ENCODE assay signal across 18 cellular contexts in the genomic region with DNA sequence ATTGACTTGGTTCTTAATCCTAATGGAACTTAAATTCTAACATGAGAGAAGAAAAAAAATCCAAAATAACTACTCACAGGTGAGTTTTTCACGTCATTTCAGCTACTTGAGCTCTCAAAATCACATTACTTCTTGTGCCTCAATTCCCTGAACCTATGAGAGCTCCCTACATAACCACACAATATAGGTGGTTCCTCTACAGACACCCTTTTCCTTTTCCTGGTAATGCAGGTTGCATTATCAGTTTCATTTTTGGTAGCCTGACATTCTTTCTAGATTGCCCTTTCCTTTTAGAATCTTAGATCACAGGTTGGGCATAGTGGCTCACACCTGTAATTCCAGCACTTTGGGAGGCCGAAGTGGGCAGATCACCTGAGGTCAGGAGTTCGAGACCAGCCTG. TPM values are rescaled to one million over a fixed set of nuclear protein-coding genes. Genes with fewer than 3 reads are reported as not detected.
DNase-seq lines count a peak whose midpoint lies in the region; ATAC-seq and TF ChIP-seq lines count a peak whose summit lies in the region.
"Had no signal": no experiment of that assay in that cellular context is flagged by ENCODE, and none has a peak within 500 bp of the region (broad histone marks: within the 10 kb centered on the region; RNA-seq: fewer than 3 reads in every experiment).

No MANE protein-coding gene starts in this region.

- TF ChIP-seq CTCF in OCI-LY1 (IDR thresholded peaks at IDR 0.05; ENCODE audit: low read length): no peak
- TF ChIP-seq CTCF in neural crest cell (conservative IDR thresholded peaks at IDR 0.05): no peak
- no peak for TF ChIP-seq CTCF in heart right ventricle (IDR thresholded peaks at IDR 0.05)

- 85 to 97% methylated on average over 3 of the region's 3 CpGs for WGBS in heart right ventricle, 2 donors

- no peak for ATAC-seq in activated T-cell treated with anti-CD3 and anti-CD28 coated beads, Interleukin-2, amount 50 U/mL, for 72 hours (replicated peaks in 1 of 2)
- no peak for ATAC-seq in activated naive CD8-positive, alpha-beta T cell treated with anti-CD3 and anti-CD28 coated beads, Interleukin-2, amount 50 U/mL, for 24 hours
- ATAC-seq in heart right ventricle: no peak
- ATAC-seq: A549 had no signal

- no peaks in the 10 kb centered on the region for H3F3A ChIP-seq in OCI-LY1 (ENCODE audit: insufficient read depth, low read length)

- H3K27ac Mint-ChIP-seq in activated T-cell treated with anti-CD3 and anti-CD28 coated beads, Interleukin-2, amount 50 U/mL, for 72 hours: peak overlapping the region; percentile 57
- peak overlapping the region; percentile 10 for H3K27ac Mint-ChIP-seq in activated naive CD8-positive, alpha-beta T cell treated with anti-CD3 and anti-CD28 coated beads, Interleukin-2, amount 50 U/mL, for 24 hours
- H3K27ac Mint-ChIP-seq in neural crest cell (ENCODE audit: unreplicated experiment): peak overlapping the region; percentile 50

- no peaks in the 10 kb centered on the region for H3K9me2 ChIP-seq in OCI-LY1 (ENCODE audit: low read depth, low read length)

- intact Hi-C loops in heart right ventricle (cut with DNase I): no loop called here

- H3K27me3 ChIP-seq in OCI-LY1 (ENCODE audit: insufficient read depth, low read length) (no peaks in the 10 kb centered on the region), heart right ventricle (peaks cover 0 to 24% (median 0%) of the 10 kb centered on the region in 7 donors)

- no peaks in the 10 kb centered on the region for H3K36me3 Mint-ChIP-seq in activated T-cell treated with anti-CD3 and anti-CD28 coated beads, Interleukin-2, amount 50 U/mL, for 72 hours (ENCODE audit: insufficient read depth in 2 of 2)
- peaks cover 4% of the 10 kb centered on the region for H3K36me3 Mint-ChIP-seq in activated naive CD8-positive, alpha-beta T cell treated with anti-CD3 and anti-CD28 coated beads, Interleukin-2, amount 50 U/mL, for 24 hours (ENCODE audit: low read depth)
- H3K36me3 Mint-ChIP-seq in neural crest cell (ENCODE audit: low read depth): peaks cover 6% of the 10 kb centered on the region

- peaks cover 47% of the 10 kb centered on the region for H3K4me1 ChIP-seq in OCI-LY1 (ENCODE audit: insufficient read depth, low read length, severe bottlenecking)
- H3K4me1 ChIP-seq in heart right ventricle: peaks cover 0 to 32% (median 5%) of the 10 kb centered on the region in 9 donors
- H3K4me1 ChIP-seq: A549 had no signal

- H3K79me2 ChIP-seq in OCI-LY1 (ENCODE audit: insufficient read depth, low read length): no peaks in the 10 kb centered on the region

- no peak overlapping the region for H3K4me3 ChIP-seq in OCI-LY1 (ENCODE audit: low read depth, low read length, poor library complexity, severe bottlenecking)
- H3K4me3 ChIP-seq in heart right ventricle: no peak overlapping the region
- H3K4me3 ChIP-seq: A549, PC-9 had no signal

- no peak overlapping the region for H2AFZ ChIP-seq in OCI-LY1 (ENCODE audit: low read length)
- H2AFZ ChIP-seq: PC-9 had no signal

- H4K20me1 ChIP-seq in OCI-LY1 (ENCODE audit: insufficient read depth, low read length): no peaks in the 10 kb centered on the region

- H3K4me2 ChIP-seq in OCI-LY1 (ENCODE audit: low read length): no peak overlapping the region
- H3K4me2 ChIP-seq: A549, PC-9 had no signal

- H3K36me3 ChIP-seq in OCI-LY1 (ENCODE audit: insufficient read depth, low read length) (peaks cover 7% of the 10 kb centered on the region; the same call in 1 of the 2 replicates), heart right ventricle (peaks cover 0 to 6% (median 0%) of the 10 kb centered on the region in 9 donors)

- H3K9ac ChIP-seq in OCI-LY1 (ENCODE audit: low read length): no peak overlapping the region

- no peaks in the 10 kb centered on the region for H3K9me3 Mint-ChIP-seq in activated T-cell treated with anti-CD3 and anti-CD28 coated beads, Interleukin-2, amount 50 U/mL, for 72 hours
- no peaks in the 10 kb centered on the region for H3K9me3 Mint-ChIP-seq in activated naive CD8-positive, alpha-beta T cell treated with anti-CD3 and anti-CD28 coated beads, Interleukin-2, amount 50 U/mL, for 24 hours
- peaks cover 2% of the 10 kb centered on the region for H3K9me3 Mint-ChIP-seq in neural crest cell

- peaks cover 14% of the 10 kb centered on the region for H3K27me3 Mint-ChIP-seq in activated T-cell treated with anti-CD3 and anti-CD28 coated beads, Interleukin-2, amount 50 U/mL, for 72 hours (ENCODE audit: low read depth)
- no peaks in the 10 kb centered on the region for H3K27me3 Mint-ChIP-seq in activated naive CD8-positive, alpha-beta T cell treated with anti-CD3 and anti-CD28 coated beads, Interleukin-2, amount 50 U/mL, for 24 hours
- H3K27me3 Mint-ChIP-seq in neural crest cell (ENCODE audit: low read depth): no peaks in the 10 kb centered on the region

- no peak for DNase-seq in activated T-cell treated with anti-CD3 and anti-CD28 coated beads, Interleukin-2, amount 50 U/mL, for 72 hours
- no peak for DNase-seq in activated T-cell treated with anti-CD3 and anti-CD28 coated beads, Interleukin-2, amount 50 U/mL, for 48 hours
- no peak for DNase-seq in activated naive CD8-positive, alpha-beta T cell treated with anti-CD3 and anti-CD28 coated beads, Interleukin-2, amount 50 U/mL, for 24 hours
- DNase-seq in neural crest cell (ENCODE audit: low read depth, low spot score) (no peak), DMS53 (lab: John Stamatoyannopoulos, UW) (no peak), activated gamma-delta T cell treated with Interleukin-2 at 50 U/mL for 16 hours (no peak), heart right ventricle (no peak)
- DNase-seq: C1 segment of cervical spinal cord, COR-L47, KG1, NCI-H1436, NCI-H2029, NCI-H748 treated with DMSO at 0.1 percent for 48 hours, PC-9 had no signal

- peaks cover 40% of the 10 kb centered on the region for H3K4me1 Mint-ChIP-seq in activated T-cell treated with anti-CD3 and anti-CD28 coated beads, Interleukin-2, amount 50 U/mL, for 72 hours (ENCODE audit: low read depth)
- peaks cover 58% of the 10 kb centered on the region for H3K4me1 Mint-ChIP-seq in activated naive CD8-positive, alpha-beta T cell treated with anti-CD3 and anti-CD28 coated beads, Interleukin-2, amount 50 U/mL, for 24 hours
- no peaks in the 10 kb centered on the region for H3K4me1 Mint-ChIP-seq in neural crest cell

- H3K4me3 Mint-ChIP-seq in activated T-cell treated with anti-CD3 and anti-CD28 coated beads, Interleukin-2, amount 50 U/mL, for 72 hours: peak overlapping the region in 1 of 2 donors; percentile 58
- no peak overlapping the region for H3K4me3 Mint-ChIP-seq in activated naive CD8-positive, alpha-beta T cell treated with anti-CD3 and anti-CD28 coated beads, Interleukin-2, amount 50 U/mL, for 24 hours
- no peak overlapping the region for H3K4me3 Mint-ChIP-seq in neural crest cell

- H3K27ac ChIP-seq in OCI-LY1 (ENCODE audit: low read depth, low read length, poor library complexity, severe bottlenecking) (peak overlapping the region; percentile 52), heart right ventricle (peak overlapping the region in 1 of 10 donors; percentile 19)
- H3K27ac ChIP-seq: A549, PC-9 had no signal

- no peaks in the 10 kb centered on the region for H3K9me3 ChIP-seq in OCI-LY1 (ENCODE audit: low read length)
- no peaks in the 10 kb centered on the region for H3K9me3 ChIP-seq in heart right ventricle
- H3K9me3 ChIP-seq: A549 had no signal

RNA-seq across cellular contexts. Expression of gene GPR34, which starts 4.3 kb away (rescaled TPM):
- under 1 TPM; 0.51 to 0.58 TPM for total RNA-seq in activated T-cell treated with anti-CD3 and anti-CD28 coated beads, Interleukin-2, amount 50 U/mL, for 72 hours
- not detected in 2 replicates for total RNA-seq in neural crest cell
- 1 to 10 TPM; 1.0 to 9.8 (median 3.7) TPM for total RNA-seq in heart right ventricle
- polyA plus RNA-seq in heart right ventricle: 1 to 10 TPM; 2.2 to 2.4 TPM
- total RNA-seq: H4, PC-9 had no signal

RNA-seq across cellular contexts. Expression of gene GPR82, which starts 31.0 kb away (rescaled TPM):
- total RNA-seq in activated T-cell treated with anti-CD3 and anti-CD28 coated beads, Interleukin-2, amount 50 U/mL, for 72 hours: under 1 TPM in 1 of 2 donors, not detected in 1; 0.19 TPM
- total RNA-seq in neural crest cell (not detected in 2 replicates), heart right ventricle (under 1 TPM in 3 of 10 donors, not detected in 7; 0.09 to 0.36 (median 0.25) TPM)
- under 1 TPM in 1 of 2 donors, not detected in 1; 0.06 TPM for polyA plus RNA-seq in heart right ventricle
- total RNA-seq: H4, NCI-H460, PC-9 had no signal
- polyA plus RNA-seq: A549 had no signal
